In genomic region chr7:134750083-134751062, GRCh38 we compare ENCODE assay signal across 8 cellular contexts. TPM values are rescaled to one million over a fixed set of nuclear protein-coding genes. Genes with fewer than 3 reads are reported as not detected.
A peak's percentile ranks its signal among the peaks of the same experiment; 100 is the strongest.
DNase-seq lines count a peak whose midpoint lies in the region; ATAC-seq, FAIRE-seq and TF ChIP-seq lines count a peak whose summit lies in the region.

No MANE protein-coding gene starts in this region.

- DNase-seq in A549 (ENCODE audit: low read depth in 1 of 2, low spot score in 1 of 2) (peak; percentile 35 to 56), H1 (ENCODE audit: low read depth in 1 of 2, low spot score in 2 of 2) (peak; percentile 50 to 89)
- peak; percentile 78 to 84 for DNase-seq in activated CD4-positive, alpha-beta T cell treated with anti-CD3 and anti-CD28 coated beads, Interleukin-2, amount 50 U/mL, for 48 hours
- peak; percentile 26 to 68 (median 49) for DNase-seq in naive thymus-derived CD4-positive, alpha-beta T cell

- TF ChIP-seq RAD21 in A549 (conservative IDR thresholded peaks at IDR 0.05 in 1 of 2, IDR thresholded peaks at IDR 0.05 in 1 of 2): peak; percentile 29 to 54; a peak in 2 of 5 replicates
- peak; percentile 73 to 84 for TF ChIP-seq RAD21 in H1 (IDR thresholded peaks at IDR 0.05 in 1 of 2, conservative IDR thresholded peaks at IDR 0.05 in 1 of 2; ENCODE audit: low read depth in 2 of 2, low read length in 2 of 2)

- FAIRE-seq in A549 (lab: Jason Lieb, UNC) (no peak), H1 (lab: Jason Lieb, UNC) (peak; percentile 87)

- H3K4me2 ChIP-seq in A549: peak overlapping the region; percentile 23; the same call in 1 of the 3 replicates
- no peak overlapping the region for H3K4me2 ChIP-seq in H1 (ENCODE audit: insufficient read depth in 1 of 2, low read depth in 2 of 2, low read length in 2 of 2)

- peak overlapping the region; percentile 86; the same call in 1 of the 2 replicates for H2AFZ ChIP-seq in H1 (ENCODE audit: low read length)

- H3K14ac ChIP-seq in H1 (ENCODE audit: insufficient read length): no peak overlapping the region

- H2BK12ac ChIP-seq in H1 (ENCODE audit: low read depth, low read length): no peak overlapping the region

- no peak overlapping the region for H3K4me3 ChIP-seq in A549
- H3K4me3 ChIP-seq in H1 (ENCODE audit: extremely low read depth in 1 of 4, insufficient read depth in 2 of 4, low read depth in 3 of 4, low read length in 4 of 4): no peak overlapping the region
- H3K4me3 ChIP-seq in naive thymus-derived CD4-positive, alpha-beta T cell (ENCODE audit: low read length): no peak overlapping the region

- H3K36me3 ChIP-seq in H1 (ENCODE audit: control insufficient read depth in 2 of 4, insufficient read depth in 4 of 4, low read length in 3 of 4): no peaks in the 10 kb centered on the region
- H3K36me3 ChIP-seq in naive thymus-derived CD4-positive, alpha-beta T cell (ENCODE audit: control insufficient read depth in 2 of 3, insufficient read depth in 3 of 3, low read length in 3 of 3): no peaks in the 10 kb centered on the region

- H3K27ac Mint-ChIP-seq in naive thymus-derived CD4-positive, alpha-beta T cell: no peak overlapping the region
- H3K27ac Mint-ChIP-seq in stimulated activated naive CD8-positive, alpha-beta T cell treated with anti-CD3 and anti-CD28 coated beads, Interleukin-15, Interleukin-2, amounts not matched to agents 100 ng/mL and 50 ng/mL, for 24 hours: peak overlapping the region; percentile 42

- no peaks in the 10 kb centered on the region for H3K9me3 Mint-ChIP-seq in naive thymus-derived CD4-positive, alpha-beta T cell
- no peaks in the 10 kb centered on the region for H3K9me3 Mint-ChIP-seq in stimulated activated naive CD8-positive, alpha-beta T cell treated with anti-CD3 and anti-CD28 coated beads, Interleukin-15, Interleukin-2, amounts not matched to agents 100 ng/mL and 50 ng/mL, for 24 hours

- H2BK15ac ChIP-seq in H1 (ENCODE audit: low read length): no peak overlapping the region

- H3K4ac ChIP-seq in H1 (replicated peaks; ENCODE audit: insufficient read length, low read depth, low read length): no peak overlapping the region

- no peaks in the 10 kb centered on the region for H4K20me1 ChIP-seq in H1 (replicated peaks in 1 of 2; ENCODE audit: control insufficient read depth in 1 of 2, insufficient read depth in 2 of 2, low read length in 2 of 2)

- H3K9me3 ChIP-seq in A549 (no peaks in the 10 kb centered on the region), H1 (ENCODE audit: insufficient read depth in 2 of 2, low read depth in 1 of 2, low read length in 1 of 2) (no peaks in the 10 kb centered on the region)
- H3K9me3 ChIP-seq in naive thymus-derived CD4-positive, alpha-beta T cell (ENCODE audit: control insufficient read depth in 2 of 3, low read length in 3 of 3): no peaks in the 10 kb centered on the region

- CTCF ChIA-PET in A549 (lab: Yijun Ruan, JAX): interaction anchor here (0.6 to 3.1 kb wide), 15 partner anchors 10 to 224 kb away, joined by 3 to 10 read pairs (median 3); no protein-coding TSS in a partner anchor
- CTCF ChIA-PET in H1 (lab: Charles Lee; ENCODE audit: partially characterized antibody): interaction anchor here (0.6 to 15.4 kb wide), 34 partner anchors 9 to 1770 kb away, joined by 3 to 249 read pairs (median 3); no protein-coding TSS in a partner anchor
- CTCF ChIA-PET in naive thymus-derived CD4-positive, alpha-beta T cell (lab: Charles Lee): interaction anchor here (0.7 to 8.7 kb wide), 6 partner anchors 11 to 235 kb away, joined by 3 to 86 read pairs (median 4); no protein-coding TSS in a partner anchor

- no peaks in the 10 kb centered on the region for H3K4me1 ChIP-seq in A549
- H3K4me1 ChIP-seq in H1 (replicated peaks in 1 of 4; ENCODE audit: control insufficient read depth in 3 of 4, insufficient read depth in 4 of 4, low read length in 3 of 4): no peaks in the 10 kb centered on the region; a peak in 2 of 7 replicates
- H3K4me1 ChIP-seq in naive thymus-derived CD4-positive, alpha-beta T cell (ENCODE audit: control insufficient read depth in 2 of 2, insufficient read depth in 2 of 2, low read length in 2 of 2): no peaks in the 10 kb centered on the region

- no peak for TF ChIP-seq EP300 in A549 (IDR thresholded peaks at IDR 0.05)
- no peak for TF ChIP-seq EP300 in H1 (IDR thresholded peaks at IDR 0.05; ENCODE audit: borderline replicate concordance in 1 of 2, low read depth in 2 of 2, low read length in 2 of 2)

- no peak overlapping the region for H3K56ac ChIP-seq in H1 (replicated peaks; ENCODE audit: insufficient read length, low read depth, low read length)

- H3K79me2 ChIP-seq in H1 (ENCODE audit: control insufficient read depth in 1 of 2, insufficient read depth in 2 of 2, low read length in 2 of 2): no peaks in the 10 kb centered on the region

- H3K27me3 ChIP-seq in H1 (replicated peaks in 1 of 4; ENCODE audit: control insufficient read depth in 3 of 4, extremely low read depth in 1 of 4, insufficient read depth in 3 of 4, low read length in 3 of 4): no peaks in the 10 kb centered on the region
- no peaks in the 10 kb centered on the region for H3K27me3 ChIP-seq in naive thymus-derived CD4-positive, alpha-beta T cell (ENCODE audit: control insufficient read depth in 2 of 2, insufficient read depth in 2 of 2, low read length in 2 of 2)

- H3K23ac ChIP-seq in H1 (ENCODE audit: insufficient read length): no peak overlapping the region

- no peaks in the 10 kb centered on the region for H3K23me2 ChIP-seq in H1 (ENCODE audit: low read depth, low read length)

- 35% methylated on average over 6 of the region's 6 CpGs for WGBS in A549 (ENCODE audit: missing lambda C conversion rate)
- WGBS in H1 (ENCODE audit: extremely low coverage in 1 of 2, insufficient coverage in 1 of 2, insufficient read length in 1 of 2, insufficient replicate concordance in 2 of 2, low coverage in 1 of 2, low lambda C conversion rate in 2 of 2, missing lambda C conversion rate in 1 of 2), 2 experiments: 69% methylated on average over 6 of the region's 6 CpGs; no CpG with 5 or more reads in 1 of the 2 experiments

- H3K27ac ChIP-seq in A549 (no peak overlapping the region), H1 (ENCODE audit: low read depth, low read length) (no peak overlapping the region)
- H3K27ac ChIP-seq in naive thymus-derived CD4-positive, alpha-beta T cell (ENCODE audit: low read depth, low read length): no peak overlapping the region

- H3K9ac ChIP-seq in H1 (replicated peaks in 1 of 4; ENCODE audit: extremely low read depth in 1 of 4, low read depth in 3 of 4, low read length in 3 of 4): no peak overlapping the region

- H3K18ac ChIP-seq in H1 (ENCODE audit: extremely low read depth, low read length): no peak overlapping the region

- peak; percentile 64 to 96; a peak in 3 of 6 replicates for ATAC-seq in A549
- ATAC-seq in GM18511 (IDR thresholded peaks at IDR 0.05; ENCODE audit: unreplicated experiment): peak; percentile 68
- peak; percentile 87 for ATAC-seq in naive thymus-derived CD4-positive, alpha-beta T cell
- no peak for ATAC-seq in GM21360 (IDR thresholded peaks at IDR 0.05; ENCODE audit: unreplicated experiment)

- H2AK5ac ChIP-seq in H1 (ENCODE audit: low read depth, low read length): no peak overlapping the region

- H3K4me3 Mint-ChIP-seq in naive thymus-derived CD4-positive, alpha-beta T cell: no peak overlapping the region
- no peak overlapping the region for H3K4me3 Mint-ChIP-seq in stimulated activated naive CD8-positive, alpha-beta T cell treated with anti-CD3 and anti-CD28 coated beads, Interleukin-15, Interleukin-2, amounts not matched to agents 100 ng/mL and 50 ng/mL, for 24 hours

- H3K4me1 Mint-ChIP-seq in naive thymus-derived CD4-positive, alpha-beta T cell: peaks cover 0 to 10% (median 0%) of the 10 kb centered on the region in 7 donors
- H3K4me1 Mint-ChIP-seq in stimulated activated naive CD8-positive, alpha-beta T cell treated with anti-CD3 and anti-CD28 coated beads, Interleukin-15, Interleukin-2, amounts not matched to agents 100 ng/mL and 50 ng/mL, for 24 hours (ENCODE audit: low read depth): peaks cover 16% of the 10 kb centered on the region

- peaks cover 0 to 11% (median 4%) of the 10 kb centered on the region in 5 donors for H3K36me3 Mint-ChIP-seq in naive thymus-derived CD4-positive, alpha-beta T cell
- no peaks in the 10 kb centered on the region for H3K36me3 Mint-ChIP-seq in stimulated activated naive CD8-positive, alpha-beta T cell treated with anti-CD3 and anti-CD28 coated beads, Interleukin-15, Interleukin-2, amounts not matched to agents 100 ng/mL and 50 ng/mL, for 24 hours (ENCODE audit: low read depth)

- no peak overlapping the region for H4K8ac ChIP-seq in H1 (ENCODE audit: extremely low read depth, insufficient read depth, low read length)

- no peak overlapping the region for H4K91ac ChIP-seq in H1 (replicated peaks; ENCODE audit: insufficient read length, low read length)

- H2BK120ac ChIP-seq in H1 (replicated peaks; ENCODE audit: low read depth, low read length): no peak overlapping the region

- no peak overlapping the region for H2BK5ac ChIP-seq in H1 (ENCODE audit: low read depth, low read length)

- intact Hi-C loops in naive thymus-derived CD4-positive, alpha-beta T cell (cut with micrococcal nuclease): loop anchor here (1.0 to 5.0 kb wide), 8 partner anchors 38 to 422 kb away; partner anchors contain the start of genes CYREN (in 2 of the 2) and BPGM (in 1 of the 2)

- H3K27me3 Mint-ChIP-seq in naive thymus-derived CD4-positive, alpha-beta T cell: no peaks in the 10 kb centered on the region
- no peaks in the 10 kb centered on the region for H3K27me3 Mint-ChIP-seq in stimulated activated naive CD8-positive, alpha-beta T cell treated with anti-CD3 and anti-CD28 coated beads, Interleukin-15, Interleukin-2, amounts not matched to agents 100 ng/mL and 50 ng/mL, for 24 hours

- POLR2A ChIA-PET in A549 (lab: Yijun Ruan, JAX): no interaction called here
- POLR2A ChIA-PET in H1 (lab: Charles Lee; ENCODE audit: partially characterized antibody): interaction anchor here (1.2 kb wide), 1 partner anchor 30 kb away, joined by 3 read pairs; no protein-coding TSS in a partner anchor
- POLR2A ChIA-PET in naive thymus-derived CD4-positive, alpha-beta T cell (lab: Charles Lee): interaction anchor here (0.8 kb wide), 1 partner anchor 204 kb away, joined by 3 read pairs; no protein-coding TSS in a partner anchor

- peak; percentile 66 for TF ChIP-seq CTCF in A549 (IDR thresholded peaks at IDR 0.05)
- TF ChIP-seq CTCF in LNCAP (IDR thresholded peaks at IDR 0.05): peak; percentile 74
- peak; percentile 83 to 97 (median 85) for TF ChIP-seq CTCF in H1 (IDR thresholded peaks at IDR 0.05; ENCODE audit: control extremely low read depth in 1 of 3, insufficient read depth in 1 of 3, low read depth in 1 of 3, low read length in 3 of 3)

- no peak overlapping the region for H4K5ac ChIP-seq in H1 (ENCODE audit: insufficient read length, low read depth, low read length)

- no peaks in the 10 kb centered on the region for H3K79me1 ChIP-seq in H1 (ENCODE audit: low read depth, low read length)

- H2BK20ac ChIP-seq in H1 (ENCODE audit: low read length): no peak overlapping the region

- no peak for TF ChIP-seq POLR2A in A549 (IDR thresholded peaks at IDR 0.05; ENCODE audit: low read length)
- TF ChIP-seq POLR2A in H1 (IDR thresholded peaks at IDR 0.05; ENCODE audit: control extremely low read depth in 1 of 2, low read depth in 2 of 2, low read length in 2 of 2): no peak

RNA-seq across cellular contexts. Expression of gene CALD1, which starts 29.1 kb away (rescaled TPM):
- polyA plus RNA-seq in A549 (2011; rRNA removed) (104 and 136 TPM in 2 replicates), A549 (2017; fragmentation: RNase III; extraction: RNeasy Plus Mini Kit Qiagen cat#74134 plus additional on column Dnase treatment) (144 to 165 TPM (median 150 TPM) in 3 replicates), H1 (2011; rRNA removed) (29.6 and 34.3 TPM in 2 replicates)
- 39.5 and 44.3 TPM in 2 replicates for polyA plus RNA-seq in A549 (2012; cell fraction: cytosol; rRNA removed)
- polyA plus RNA-seq in A549 (2012; cell fraction: nucleus; rRNA removed): 44.5 and 47.1 TPM in 2 replicates
- 59.6 and 60.3 TPM in 2 replicates for polyA minus RNA-seq in A549 (2011; rRNA and poly(A)+ RNA removed)
- total RNA-seq in H1 (2021; fragmentation: NEBNext Ultra II Directional; extraction: Animal tissue kit (Norgen Biotek cat#: 25700)): 170 and 177 TPM in 2 replicates
- polyA plus RNA-seq in H1 (2011; cell fraction: cytosol; rRNA removed): 46.3 TPM
- 109 TPM for polyA plus RNA-seq in H1 (2011; cell fraction: nucleus; rRNA removed)
- 68.9 to 121 TPM (median 91.3 TPM) in 4 replicates for polyA plus RNA-seq in H1 (2012, experiment 1 of 2)
- 6.4 TPM for polyA plus RNA-seq in H1 (2012, experiment 2 of 2)
- 189 TPM for polyA plus RNA-seq in H1 (2013, experiment 1 of 2)
- 188 TPM for polyA plus RNA-seq in H1 (2013, experiment 2 of 2)
- 64.0 and 73.0 TPM in 2 replicates for polyA minus RNA-seq in H1 (2011; rRNA and poly(A)+ RNA removed)
- polyA minus RNA-seq in H1 (2011; cell fraction: cytosol; rRNA and poly(A)+ RNA removed): 55.4 TPM
- polyA minus RNA-seq in H1 (2011; cell fraction: nucleus; rRNA and poly(A)+ RNA removed): 97.8 TPM
- 1 to 10 TPM in 1 of 5 experiments, under 1 TPM in 4; 0.27 to 2.0 (median 0.39) TPM for total RNA-seq in naive thymus-derived CD4-positive, alpha-beta T cell
- under 1 TPM in 1 of 2 donors, not detected in 1; 0.32 TPM for polyA plus RNA-seq in naive thymus-derived CD4-positive, alpha-beta T cell

Comparison
In these comparisons a context has a peak if more than half of its experiments do, and no peak if none do; other contexts are left out.
1. RNA of gene CALD1, which starts 29.1 kb away (polyA plus RNA-seq): 39.5 to 165 TPM in A549 and 6.4 to 189 TPM in H1; 0.32 TPM in naive thymus-derived CD4-positive, alpha-beta T cell; every median in the first group is over 4 times any median in the second.
2. Of the 18 proteins assayed by ChIP-seq in both H1 and A549: peak only in H1: MAX; only in A549: none; in both: CTCF and RAD21; in neither: 15.
3. Peak in every context shown above with its lines, with median percentiles within 50 percentile points of each other: DNase-seq and CTCF ChIP-seq.